Comparison of ENCODE assay signal across 13 cellular contexts in genomic region chr16:66845080-66845410, GRCh38. TPM values are rescaled to one million over a fixed set of nuclear protein-coding genes. Genes with fewer than 3 reads are reported as not detected.
DNase-seq lines count a peak whose midpoint lies in the region; ATAC-seq and TF ChIP-seq lines count a peak whose summit lies in the region.
"Had no signal": no experiment of that assay in that cellular context is flagged by ENCODE, and none has a peak within 500 bp of the region (broad histone marks: within the 10 kb centered on the region; RNA-seq: fewer than 3 reads in every experiment).

No MANE protein-coding gene starts in this region.

- H3K9me3 ChIP-seq in CD8-positive, alpha-beta T cell (ENCODE audit: low read length) = no peaks in the 10 kb centered on the region
- H3K9me3 ChIP-seq in right atrium auricular region = no peaks in the 10 kb centered on the region
- no peaks in the 10 kb centered on the region for H3K9me3 ChIP-seq in psoas muscle

- H3K4me1 ChIP-seq in CD8-positive, alpha-beta T cell (ENCODE audit: insufficient read depth, low read length) = peaks cover 4% of the 10 kb centered on the region
- H3K4me1 ChIP-seq in right atrium auricular region (peaks cover 0 to 14% of the 10 kb centered on the region in 2 donors), psoas muscle (peaks cover 12% of the 10 kb centered on the region)

- peak overlapping the region; percentile 51 for H3K4me3 Mint-ChIP-seq in CD8-positive, alpha-beta T cell
- H3K4me3 Mint-ChIP-seq in T-cell = peak overlapping the region in 2 of 3 donors; percentile 34 to 74

- intact Hi-C loops in CD8-positive, alpha-beta T cell (cut with DNase I, micrococcal nuclease) = no loop called here
- intact Hi-C loops in psoas muscle (cut with DNase I) = no loop called here

- no peaks in the 10 kb centered on the region for H3K27me3 ChIP-seq in CD8-positive, alpha-beta T cell (ENCODE audit: insufficient read depth, low read length)
- H3K27me3 ChIP-seq in right atrium auricular region (peaks cover 0 to 3% of the 10 kb centered on the region in 2 donors), psoas muscle (ENCODE audit: insufficient read depth in 3 of 3, low read length in 2 of 3) (peaks cover 0 to 24% (median 12%) of the 10 kb centered on the region in 3 donors)

- peaks cover 13% of the 10 kb centered on the region for H3K4me1 Mint-ChIP-seq in CD8-positive, alpha-beta T cell (ENCODE audit: low read depth)
- peaks cover 5 to 10% (median 6%) of the 10 kb centered on the region in 3 donors for H3K4me1 Mint-ChIP-seq in T-cell

- peak; percentile 34 for ATAC-seq in CD8-positive, alpha-beta T cell
- ATAC-seq in T-cell (replicated peaks in 1 of 4) = no peak
- ATAC-seq in psoas muscle = peak in 1 of 4 donors; percentile 18
- ATAC-seq in HG03095 (IDR thresholded peaks at IDR 0.05; ENCODE audit: unreplicated experiment) = no peak
- ATAC-seq: stimulated activated memory B cell treated with anti-CD40 and anti-IgM and Interleukin-4, amounts not matched to agents 10 μg/mL and 1 μg/mL and 100 μg/mL, for 72 hours had no signal

- CTCF ChIA-PET in CD8-positive, alpha-beta T cell (lab: Charles Lee) = interaction anchor here (3.0 kb wide), 1 partner anchor 15 kb away, joined by 17 read pairs; the partner anchor contains the start of gene NAE1
- CTCF ChIA-PET in T-cell (lab: Charles Lee) = interaction anchor here in 1 of 2 donors (1.4 kb wide), 1 partner anchor 14 kb away, joined by 4 read pairs; the partner anchor contains the start of gene NAE1

- H3K36me3 Mint-ChIP-seq in CD8-positive, alpha-beta T cell = no peaks in the 10 kb centered on the region
- no peaks in the 10 kb centered on the region for H3K36me3 Mint-ChIP-seq in T-cell
- H3K36me3 Mint-ChIP-seq: stimulated activated memory B cell treated with anti-CD40 and anti-IgM and Interleukin-4, amounts not matched to agents 10 μg/mL and 1 μg/mL and 100 μg/mL, for 72 hours had no signal

- TF ChIP-seq CTCF in CD8-positive, alpha-beta T cell (IDR thresholded peaks at IDR 0.05) = no peak
- TF ChIP-seq CTCF in right atrium auricular region (IDR thresholded peaks at IDR 0.05) (no peak), psoas muscle (IDR thresholded peaks at IDR 0.05) (no peak)

- peaks cover 34% of the 10 kb centered on the region for H3K27me3 Mint-ChIP-seq in CD8-positive, alpha-beta T cell (ENCODE audit: low read depth)
- H3K27me3 Mint-ChIP-seq in T-cell = peaks cover 35 to 46% of the 10 kb centered on the region in 2 donors

- H3K36me3 ChIP-seq in CD8-positive, alpha-beta T cell (ENCODE audit: insufficient read depth, low read length) = no peaks in the 10 kb centered on the region
- H3K36me3 ChIP-seq in right atrium auricular region = no peaks in the 10 kb centered on the region
- no peaks in the 10 kb centered on the region for H3K36me3 ChIP-seq in psoas muscle (ENCODE audit: insufficient read depth in 1 of 2, low read depth in 1 of 2)

- no peak for DNase-seq in CD8-positive, alpha-beta T cell
- DNase-seq in T-cell (no peak), right atrium auricular region (ENCODE audit: low spot score) (no peak), psoas muscle (no peak), GDM1 (lab: John Stamatoyannopoulos, UW) (no peak), SHP77 (lab: John Stamatoyannopoulos, UW) (no peak)
- DNase-seq in activated naive CD4-positive, alpha-beta T cell (lab: John Stamatoyannopoulos, UW) = no peak
- DNase-seq: NCI-H1436 treated with DMSO at 0.1 percent for 48 hours, SIG-M5 had no signal

- H3K27ac Mint-ChIP-seq in CD8-positive, alpha-beta T cell = no peak overlapping the region
- no peak overlapping the region for H3K27ac Mint-ChIP-seq in T-cell
- H3K27ac Mint-ChIP-seq: stimulated activated memory B cell treated with anti-CD40 and anti-IgM and Interleukin-4, amounts not matched to agents 10 μg/mL and 1 μg/mL and 100 μg/mL, for 72 hours had no signal

- H3K9me3 Mint-ChIP-seq in CD8-positive, alpha-beta T cell = no peaks in the 10 kb centered on the region
- H3K9me3 Mint-ChIP-seq in T-cell = no peaks in the 10 kb centered on the region
- H3K9me3 Mint-ChIP-seq: stimulated activated memory B cell treated with anti-CD40 and anti-IgM and Interleukin-4, amounts not matched to agents 10 μg/mL and 1 μg/mL and 100 μg/mL, for 72 hours had no signal

- H3K4me3 ChIP-seq in CD8-positive, alpha-beta T cell (ENCODE audit: low read depth, low read length) = no peak overlapping the region
- peak overlapping the region; percentile 13 to 52 for H3K4me3 ChIP-seq in right atrium auricular region
- peak overlapping the region; percentile 67 for H3K4me3 ChIP-seq in psoas muscle

- POLR2A ChIA-PET in CD8-positive, alpha-beta T cell (lab: Charles Lee) = no interaction called here
- POLR2A ChIA-PET in T-cell (lab: Charles Lee) = interaction anchor here in 1 of 2 donors (0.7 kb wide), 1 partner anchor 272 kb away, joined by 7 read pairs; no protein-coding TSS in a partner anchor

- H3K27ac ChIP-seq in CD8-positive, alpha-beta T cell (ENCODE audit: low read depth, low read length) = no peak overlapping the region
- H3K27ac ChIP-seq in right atrium auricular region = no peak overlapping the region
- H3K27ac ChIP-seq in psoas muscle = no peak overlapping the region

- WGBS in psoas muscle, 3 donors = 14 to 16% (median 15%) methylated on average over 8 to 10 of the region's 10 CpGs

RNA-seq across cellular contexts. Expression of gene CA7, which starts 0.8 kb away (rescaled TPM):
- not detected for total RNA-seq in CD8-positive, alpha-beta T cell
- total RNA-seq in T-cell = not detected
- total RNA-seq in right atrium auricular region = not detected
- total RNA-seq in psoas muscle = not detected
- under 1 TPM in 1 of 3 donors, not detected in 2; 0.05 TPM for polyA plus RNA-seq in psoas muscle
- total RNA-seq: G401, posterior vena cava had no signal

RNA-seq across cellular contexts. Expression of gene NAE1, which starts 14.3 kb away (rescaled TPM):
- total RNA-seq in CD8-positive, alpha-beta T cell = 10 to 100 TPM; 91.9 to 95.9 TPM
- total RNA-seq in T-cell (10 to 100 TPM; 67.8 to 93.2 (median 75.0) TPM), right atrium auricular region (10 to 100 TPM; 25.6 to 27.3 TPM), psoas muscle (10 to 100 TPM; 23.8 to 34.4 (median 30.8) TPM)
- polyA plus RNA-seq in psoas muscle = 10 to 100 TPM; 22.7 to 46.1 (median 33.0) TPM

RNA-seq across cellular contexts. Expression of gene PDP2, which starts 35.3 kb away (rescaled TPM):
- 1 to 10 TPM; 5.1 to 6.1 TPM for total RNA-seq in CD8-positive, alpha-beta T cell
- 10 to 100 TPM in 3 of 5 donors, 1 to 10 TPM in 2; 7.1 to 16.5 (median 12.5) TPM for total RNA-seq in T-cell
- total RNA-seq in right atrium auricular region = 1 to 10 TPM; 1.7 to 3.4 TPM
- 1 to 10 TPM; 3.0 to 5.2 (median 4.3) TPM for total RNA-seq in psoas muscle
- 1 to 10 TPM; 1.0 to 2.5 (median 2.0) TPM for polyA plus RNA-seq in psoas muscle

RNA-seq across cellular contexts. Expression of gene TERB1, which starts 43.7 kb away (rescaled TPM):
- not detected for total RNA-seq in CD8-positive, alpha-beta T cell
- under 1 TPM in 2 of 5 donors, not detected in 3; 0.10 to 0.12 TPM for total RNA-seq in T-cell
- not detected for total RNA-seq in right atrium auricular region
- total RNA-seq in psoas muscle = under 1 TPM in 1 of 4 donors, not detected in 3; 0.26 TPM
- not detected for polyA plus RNA-seq in psoas muscle
- total RNA-seq: G401 had no signal
